ENCODE assay signal across 3 cellular contexts in genomic region chr2:133516405-133517028, GRCh38.
TF ChIP-seq lines count a peak whose summit lies in the region.

No MANE protein-coding gene starts in this region.

TF ChIP-seq in IMR-90, 13 proteins besides CTCF, POLR2A, EP300 and RAD21:
- TF ChIP-seq CEBPB (IDR thresholded peaks at IDR 0.05; ENCODE audit: low read depth, low read length) (peak; percentile 88), MXI1 (IDR thresholded peaks at IDR 0.05; ENCODE audit: borderline replicate concordance, low read depth, low read length) (no peak)

TF ChIP-seq in K562, 482 proteins besides CTCF, POLR2A, EP300 and RAD21:
- peak; percentile 24; the same call in 1 of the 2 replicates for TF ChIP-seq CEBPB (tag; IDR thresholded peaks at IDR 0.05)
- TF ChIP-seq MAFG (tag; conservative IDR thresholded peaks at IDR 0.05): no peak
- no peak for TF ChIP-seq HOMEZ (CRISPR knock-in tag; IDR thresholded peaks at IDR 0.05)
- TF ChIP-seq BRF2 (IDR thresholded peaks at IDR 0.05; ENCODE audit: borderline replicate concordance, insufficient read depth, insufficient read length): no peak
- TF ChIP-seq PYGO2 (tag; IDR thresholded peaks at IDR 0.05): no peak
- no peak for TF ChIP-seq PHTF2 (CRISPR knock-in tag; IDR thresholded peaks at IDR 0.05)
- no peak for TF ChIP-seq ZBED1 (IDR thresholded peaks at IDR 0.05)
- TF ChIP-seq CHD2 (IDR thresholded peaks at IDR 0.05; ENCODE audit: low read depth, low read length): no peak
- TF ChIP-seq CEBPG (CRISPR knock-in tag; IDR thresholded peaks at IDR 0.05): no peak
- peak in 1 of 2 experiments; percentile 46; a peak in 1 of 4 replicates for TF ChIP-seq CEBPG (tag; conservative IDR thresholded peaks at IDR 0.05 in 1 of 2, IDR thresholded peaks at IDR 0.05 in 1 of 2)
- no peak for TF ChIP-seq RBM15 (IDR thresholded peaks at IDR 0.05; ENCODE audit: insufficient read depth, low read length)
- TF ChIP-seq CLOCK (CRISPR knock-in tag; IDR thresholded peaks at IDR 0.05; ENCODE audit: borderline replicate concordance): no peak
- TF ChIP-seq ZBTB2 (IDR thresholded peaks at IDR 0.05): no peak
- TF ChIP-seq HDAC6 (IDR thresholded peaks at IDR 0.05; ENCODE audit: low read depth, low read length): no peak
- no peak for TF ChIP-seq MLLT1 (IDR thresholded peaks at IDR 0.05)
- TF ChIP-seq NEUROD1 (IDR thresholded peaks at IDR 0.05; ENCODE audit: borderline replicate concordance, low read depth, low read length, partially characterized antibody): no peak
- TF ChIP-seq FOXJ3 (CRISPR knock-in tag; IDR thresholded peaks at IDR 0.05): no peak

TF ChIP-seq in HepG2, 621 proteins besides CTCF, POLR2A, EP300 and RAD21:
- no peak for TF ChIP-seq KDM1A (CRISPR knock-in tag; IDR thresholded peaks at IDR 0.05)
- no peak for TF ChIP-seq USF2 (IDR thresholded peaks at IDR 0.05; ENCODE audit: low read depth, low read length)
- TF ChIP-seq USF2 (CRISPR knock-in tag; IDR thresholded peaks at IDR 0.05; ENCODE audit: borderline replicate concordance): no peak
- no peak for TF ChIP-seq THAP8 (CRISPR knock-in tag; IDR thresholded peaks at IDR 0.05; ENCODE audit: borderline replicate concordance)
- TF ChIP-seq SAFB2 (CRISPR knock-in tag; IDR thresholded peaks at IDR 0.05; ENCODE audit: borderline replicate concordance, low read depth): no peak
- TF ChIP-seq RFX5 (IDR thresholded peaks at IDR 0.05; ENCODE audit: low read depth, low read length): no peak
- TF ChIP-seq CEBPB (IDR thresholded peaks at IDR 0.05; ENCODE audit: borderline replicate concordance, low read depth, low read length): peak; percentile 86
- TF ChIP-seq MAFK (conservative IDR thresholded peaks at IDR 0.05 in 1 of 2, IDR thresholded peaks at IDR 0.05 in 1 of 2; ENCODE audit: low read length in 2 of 2): peak; percentile 0 to 39; a peak in 1 of 4 replicates
